In the genomic region with DNA sequence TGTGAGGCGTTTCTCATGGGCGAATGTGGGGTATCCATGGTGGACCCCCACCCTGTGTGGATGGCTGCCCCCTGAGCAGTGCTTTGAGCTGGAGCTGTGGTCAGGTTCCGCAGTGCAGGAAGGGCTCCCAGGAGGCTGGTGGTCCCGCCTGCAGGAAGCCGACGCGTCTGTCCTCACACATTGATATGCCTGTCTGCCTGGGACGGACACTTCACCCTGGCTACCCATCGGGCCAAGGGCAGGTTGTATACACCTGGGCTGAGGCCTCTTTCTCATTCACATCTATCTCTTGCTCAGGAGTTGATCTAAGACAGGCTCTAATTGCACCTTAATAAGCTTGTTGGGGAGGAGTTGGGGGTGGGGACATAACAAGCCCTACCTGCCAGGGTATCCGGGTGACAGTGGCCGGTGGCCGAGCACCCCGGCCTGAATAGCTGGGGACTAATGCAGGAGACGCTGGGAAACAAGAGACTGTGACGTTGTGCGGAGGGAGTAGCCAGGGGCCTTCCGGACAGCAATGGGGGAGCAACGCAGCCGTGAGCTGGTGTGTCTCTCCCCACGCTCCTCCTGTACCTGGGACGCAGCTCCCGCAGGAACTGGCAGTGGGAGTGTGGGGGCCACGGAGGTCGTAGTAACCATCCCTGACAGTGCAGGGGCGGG, we compare ENCODE assay signal across 8 cellular contexts. TPM values are rescaled to one million over a fixed set of nuclear protein-coding genes. Genes with fewer than 3 reads are reported as not detected.
DNase-seq lines count a peak whose midpoint lies in the region; ATAC-seq and TF ChIP-seq lines count a peak whose summit lies in the region.

No MANE protein-coding gene starts in this region.

- no peak overlapping the region for H3K9ac ChIP-seq in mesenchymal stem cell (ENCODE audit: low read length)

- H3K27me3 ChIP-seq in mesenchymal stem cell (ENCODE audit: control insufficient read depth in 1 of 2, insufficient read depth in 1 of 2, low read length in 2 of 2) = no peaks in the 10 kb centered on the region

- H3K23ac ChIP-seq in mesenchymal stem cell (ENCODE audit: low read length in 2 of 2) = no peak overlapping the region

- DNase-seq in AG08395 (ENCODE audit: low spot score) (peak; percentile 66), M059J (ENCODE audit: low read depth) (peak; percentile 49), cardiac fibroblast (ENCODE audit: low read depth in 2 of 2) (peak; percentile 33 to 45), mesenchymal stem cell (peak; percentile 89), NCI-H446 (lab: John Stamatoyannopoulos, UW) (no peak), immature natural killer cell (no peak)

- peaks cover 0 to 10% (median 2%) of the 10 kb centered on the region in 3 donors for H3K27me3 Mint-ChIP-seq in immature natural killer cell (ENCODE audit: low read depth in 3 of 3)

- H3K4me3 Mint-ChIP-seq in immature natural killer cell = no peak overlapping the region

- no peak overlapping the region for H3K14ac ChIP-seq in mesenchymal stem cell (ENCODE audit: low read length in 2 of 2)

- no peak overlapping the region for H2BK5ac ChIP-seq in mesenchymal stem cell (ENCODE audit: low read depth, low read length, poor library complexity, severe bottlenecking)

- H2AFZ ChIP-seq in mesenchymal stem cell (ENCODE audit: low read depth, low read length) = no peak overlapping the region

- H3K9me3 Mint-ChIP-seq in immature natural killer cell = no peaks in the 10 kb centered on the region

- no peak overlapping the region for H3K4ac ChIP-seq in mesenchymal stem cell (ENCODE audit: low read depth in 1 of 2, low read length in 2 of 2)

- peaks cover 38% of the 10 kb centered on the region for H3K79me1 ChIP-seq in mesenchymal stem cell (replicated peaks; ENCODE audit: low read length, poor library complexity, severe bottlenecking)

- no peak overlapping the region for H3K27ac ChIP-seq in mesenchymal stem cell (ENCODE audit: low read length, poor library complexity, severe bottlenecking)

- no peak overlapping the region for H4K91ac ChIP-seq in mesenchymal stem cell (ENCODE audit: low read length)

- no peak overlapping the region for H2BK12ac ChIP-seq in mesenchymal stem cell (ENCODE audit: low read length in 2 of 2)

- H3K4me1 Mint-ChIP-seq in immature natural killer cell = peaks cover 5 to 16% of the 10 kb centered on the region in 2 donors

- no peak overlapping the region for H2AK5ac ChIP-seq in mesenchymal stem cell (ENCODE audit: low read length, severe bottlenecking)

- no peak overlapping the region for H3K4me2 ChIP-seq in mesenchymal stem cell (ENCODE audit: low read length, poor library complexity, severe bottlenecking)

- peaks cover 31% of the 10 kb centered on the region for H3K4me1 ChIP-seq in mesenchymal stem cell (ENCODE audit: control insufficient read depth, insufficient read depth, low read depth, low read length)

- peaks cover 0 to 5% (median 0%) of the 10 kb centered on the region in 3 donors for H3K36me3 Mint-ChIP-seq in immature natural killer cell

- no peak overlapping the region for H2BK120ac ChIP-seq in mesenchymal stem cell (ENCODE audit: low read depth, low read length)

- H3K18ac ChIP-seq in mesenchymal stem cell (ENCODE audit: low read depth in 1 of 2, low read length in 2 of 2) = no peak overlapping the region

- H4K8ac ChIP-seq in mesenchymal stem cell (ENCODE audit: low read length) = peak overlapping the region; percentile 58

- no peaks in the 10 kb centered on the region for H3K9me3 ChIP-seq in mesenchymal stem cell (ENCODE audit: control insufficient read depth, low read length)

- H2BK15ac ChIP-seq in mesenchymal stem cell (ENCODE audit: low read depth, poor library complexity, severe bottlenecking) = no peak overlapping the region

- no peak for TF ChIP-seq CTCF in cardiac fibroblast (IDR thresholded peaks at IDR 0.05; ENCODE audit: low read depth, low read length)

- peaks cover 37 to 76% of the 10 kb centered on the region in 2 experiments for H3K36me3 ChIP-seq in mesenchymal stem cell (ENCODE audit: control insufficient read depth in 1 of 2, insufficient read depth in 2 of 2, low read depth in 1 of 2, low read length in 2 of 2)

- no peak for ATAC-seq in GM21619 (IDR thresholded peaks at IDR 0.05; ENCODE audit: unreplicated experiment)
- no peak for ATAC-seq in HG02852 (IDR thresholded peaks at IDR 0.05; ENCODE audit: unreplicated experiment)

- H3K27ac Mint-ChIP-seq in immature natural killer cell = peak overlapping the region in 2 of 6 donors; percentile 6 to 48

- H3K4me3 ChIP-seq in cardiac fibroblast (replicated peaks in 1 of 2; ENCODE audit: low read depth in 2 of 2, low read length in 2 of 2) = no peak overlapping the region
- H3K4me3 ChIP-seq in mesenchymal stem cell (ENCODE audit: insufficient read depth in 1 of 2, low read depth in 1 of 2, low read length in 2 of 2) = no peak overlapping the region

- 36% methylated on average over 14 of the region's 25 CpGs for WGBS in mesenchymal stem cell

RNA-seq across cellular contexts. Expression of gene PDXK, which starts 21.7 kb away (rescaled TPM):
- 138 and 149 TPM in 2 replicates for total RNA-seq in M059J (2014; rRNA removed; shearing (Covaris generic))
- polyA plus RNA-seq in mesenchymal stem cell (2013, experiment 1 of 2) = 72.9 TPM
- 72.1 TPM for polyA plus RNA-seq in mesenchymal stem cell (2013, experiment 2 of 2)
- polyA plus RNA-seq in immature natural killer cell = 10 to 100 TPM; 47.1 to 55.2 (median 50.9) TPM

RNA-seq across cellular contexts. Expression of gene CSTB, which starts 35.5 kb away (rescaled TPM):
- 29.6 and 35.7 TPM in 2 replicates for total RNA-seq in M059J (2014; rRNA removed; shearing (Covaris generic))
- 276 TPM for polyA plus RNA-seq in mesenchymal stem cell (2013, experiment 1 of 2)
- polyA plus RNA-seq in mesenchymal stem cell (2013, experiment 2 of 2) = 282 TPM
- polyA plus RNA-seq in immature natural killer cell = 10 to 100 TPM; 37.9 to 63.0 (median 52.2) TPM

RNA-seq across cellular contexts. Expression of gene RRP1, which starts 48.8 kb away (rescaled TPM):
- 29.8 and 34.6 TPM in 2 replicates for total RNA-seq in M059J (2014; rRNA removed; shearing (Covaris generic))
- polyA plus RNA-seq in mesenchymal stem cell (2013, experiment 1 of 2) = 14.5 TPM
- polyA plus RNA-seq in mesenchymal stem cell (2013, experiment 2 of 2) = 14.1 TPM
- 10 to 100 TPM in 2 of 3 donors, 1 to 10 TPM in 1; 6.0 to 16.3 (median 11.6) TPM for polyA plus RNA-seq in immature natural killer cell

Comparison
In these comparisons a context has a peak if more than half of its experiments do, and no peak if none do; other contexts are left out.
1. DNase-seq: peak in AG08395 (single experiment), M059J (single experiment), cardiac fibroblast (2 of 2) and mesenchymal stem cell (single experiment); none in NCI-H446 (0 of 2) and immature natural killer cell (0 of 3).